ENCODE assay signal across 13 cellular contexts in genomic region chr2:130374587-130375290, GRCh38. TPM values are rescaled to one million over a fixed set of nuclear protein-coding genes. Genes with fewer than 3 reads are reported as not detected.
DNase-seq lines count a peak whose midpoint lies in the region; ATAC-seq and TF ChIP-seq lines count a peak whose summit lies in the region.
"Had no signal": no experiment of that assay in that cellular context is flagged by ENCODE, and none has a peak within 500 bp of the region (broad histone marks: within the 10 kb centered on the region; RNA-seq: fewer than 3 reads in every experiment).

No MANE protein-coding gene starts in this region.

- H3K9me3 Mint-ChIP-seq in Calu3 (ENCODE audit: low read depth, unreplicated experiment), result no peaks in the 10 kb centered on the region
- H3K9me3 Mint-ChIP-seq in natural killer cell treated with Interleukin-12 subunit alpha and Interleukin-12 subunit beta and Interleukin-15 and Interleukin-18, amount 100 ng/mL, for 72 hours, result peaks cover 5% of the 10 kb centered on the region

- no peak overlapping the region for H3K4me3 ChIP-seq in choroid plexus epithelial cell (ENCODE audit: low read depth, low read length)
- H3K4me3 ChIP-seq: cardiac muscle cell, gastroesophageal sphincter, mucosa of descending colon had no signal

- no peak for DNase-seq in Calu3
- DNase-seq in LHCN-M2 (ENCODE audit: low read depth), result peak; percentile 24
- DNase-seq in choroid plexus epithelial cell (ENCODE audit: low read depth), result peak; percentile 51
- DNase-seq in natural killer cell treated with Interleukin-12 subunit alpha and Interleukin-12 subunit beta and Interleukin-15 and Interleukin-18, amount 100 ng/mL, for 72 hours (ENCODE audit: low spot score), result no peak
- DNase-seq in amygdala (lab: John Stamatoyannopoulos, UW), result no peak
- no peak for DNase-seq in NCI-H1092 treated with DMSO at 0.1 percent for 48 hours (lab: John Stamatoyannopoulos, UW)
- no peak for DNase-seq in DMS53 (lab: John Stamatoyannopoulos, UW)
- no peak for DNase-seq in NCI-H1048 (lab: John Stamatoyannopoulos, UW)
- DNase-seq: activated CD4-positive, alpha-beta T cell treated with anti-CD3 and anti-CD28 coated beads, Interleukin-2, amount 50 U/mL, for 4 hours; mucosa of descending colon; NCI-H2029 treated with DMSO at 0.1 percent for 48 hours had no signal

- H3K27me3 Mint-ChIP-seq in Calu3 (ENCODE audit: unreplicated experiment), result no peaks in the 10 kb centered on the region
- no peaks in the 10 kb centered on the region for H3K27me3 Mint-ChIP-seq in natural killer cell treated with Interleukin-12 subunit alpha and Interleukin-12 subunit beta and Interleukin-15 and Interleukin-18, amount 100 ng/mL, for 72 hours

- peaks cover 38% of the 10 kb centered on the region for H3K36me3 Mint-ChIP-seq in Calu3 (ENCODE audit: insufficient read depth, unreplicated experiment)
- peaks cover 33% of the 10 kb centered on the region for H3K36me3 Mint-ChIP-seq in natural killer cell treated with Interleukin-12 subunit alpha and Interleukin-12 subunit beta and Interleukin-15 and Interleukin-18, amount 100 ng/mL, for 72 hours

- H3K4me3 Mint-ChIP-seq in Calu3 (ENCODE audit: low read depth, unreplicated experiment), result peak overlapping the region; percentile 10
- H3K4me3 Mint-ChIP-seq in natural killer cell treated with Interleukin-12 subunit alpha and Interleukin-12 subunit beta and Interleukin-15 and Interleukin-18, amount 100 ng/mL, for 72 hours, result peak overlapping the region; percentile 92

- H3K27ac Mint-ChIP-seq in Calu3 (ENCODE audit: unreplicated experiment), result peak overlapping the region; percentile 38
- H3K27ac Mint-ChIP-seq in natural killer cell treated with Interleukin-12 subunit alpha and Interleukin-12 subunit beta and Interleukin-15 and Interleukin-18, amount 100 ng/mL, for 72 hours, result peak overlapping the region; percentile 98 to 99

- CTCF ChIA-PET in Calu3 (lab: Charles Lee), result no interaction called here

- no peak for ATAC-seq in natural killer cell treated with Interleukin-12 subunit alpha and Interleukin-12 subunit beta and Interleukin-15 and Interleukin-18, amount 100 ng/mL, for 72 hours
- ATAC-seq: gastroesophageal sphincter, mucosa of descending colon had no signal

- intact Hi-C loops in Calu3 (cut with micrococcal nuclease; ENCODE audit: unreplicated experiment), result no loop called here

- no TSS peak for BruUV-seq in Calu3 (replicated peaks; lab: Mats Ljungman, UMichigan)

- H3K4me1 Mint-ChIP-seq in Calu3 (ENCODE audit: low read depth, unreplicated experiment), result peaks cover 36% of the 10 kb centered on the region
- H3K4me1 Mint-ChIP-seq in natural killer cell treated with Interleukin-12 subunit alpha and Interleukin-12 subunit beta and Interleukin-15 and Interleukin-18, amount 100 ng/mL, for 72 hours (ENCODE audit: low read depth in 2 of 2), result peaks cover 69% of the 10 kb centered on the region in 2 donors

- TF ChIP-seq CTCF in Calu3 (IDR thresholded peaks at IDR 0.05; ENCODE audit: unreplicated experiment) (no peak), choroid plexus epithelial cell (conservative IDR thresholded peaks at IDR 0.05; ENCODE audit: low read depth, low read length) (no peak)

RNA-seq across cellular contexts. Expression of gene PTPN18, which starts 18.9 kb away (rescaled TPM):
- total RNA-seq in Calu3 (2022) (62.9 and 66.0 TPM in 2 replicates), LHCN-M2 (2014; rRNA removed) (29.2 and 39.4 TPM in 2 replicates)
- polyA plus RNA-seq in LHCN-M2 (2012), result 24.7 TPM
- total RNA-seq in natural killer cell treated with Interleukin-12 subunit alpha and Interleukin-12 subunit beta and Interleukin-15 and Interleukin-18, amount 100 ng/mL, for 72 hours, result 100 to 1,000 TPM in 1 of 2 donors, 10 to 100 TPM in 1; 97.9 to 101 TPM

RNA-seq across cellular contexts. Expression of gene IMP4, which starts 32.0 kb away (rescaled TPM):
- 79.6 and 89.4 TPM in 2 replicates for total RNA-seq in Calu3 (2022)
- 114 and 150 TPM in 2 replicates for total RNA-seq in LHCN-M2 (2014; rRNA removed)
- 91.7 TPM for polyA plus RNA-seq in LHCN-M2 (2012)
- 100 to 1,000 TPM in 1 of 2 donors, 10 to 100 TPM in 1; 94.1 to 198 TPM for total RNA-seq in natural killer cell treated with Interleukin-12 subunit alpha and Interleukin-12 subunit beta and Interleukin-15 and Interleukin-18, amount 100 ng/mL, for 72 hours

Comparison
In these comparisons a context has a peak if more than half of its experiments do, and no peak if none do; other contexts are left out.
1. DNase-seq: peak in LHCN-M2 (single experiment) and choroid plexus epithelial cell (single experiment); none in Calu3 (single experiment), natural killer cell treated with Interleukin-12 subunit alpha and Interleukin-12 subunit beta and Interleukin-15 and Interleukin-18, amount 100 ng/mL, for 72 hours (single experiment), amygdala (0 of 56), NCI-H1092 treated with DMSO at 0.1 percent for 48 hours (single experiment), DMS53 (single experiment) and NCI-H1048 (single experiment).